In genomic region chr4:153850525-153851280, GRCh38 we compare ENCODE assay signal across 19 cellular contexts.
"Had no signal": no experiment of that assay in that cellular context is flagged by ENCODE, and none has a peak within 500 bp of the region (broad histone marks: within the 10 kb centered on the region; RNA-seq: fewer than 3 reads in every experiment).

No MANE protein-coding gene starts in this region.

- H3K4me3 Mint-ChIP-seq: activated B cell treated with CpG ODN at 0.5 μM for 24 hours; activated CD4-positive, alpha-beta memory T cell treated with anti-CD3 and anti-CD28 coated beads, Interleukin-2, amount 10 ng/mL, durations not matched to agents 7 days and 5 days; activated CD8-positive, alpha-beta memory T cell treated with anti-CD3 and anti-CD28 coated beads, Interleukin-2, amount 10 ng/mL, durations not matched to agents 7 days and 5 days; activated naive CD8-positive, alpha-beta T cell treated with anti-CD3 and anti-CD28 coated beads, Interleukin-2, amount 10 ng/mL, durations not matched to agents 7 days and 5 days; activated T-helper 17 cell treated with anti-CD3 and anti-CD28 coated beads, Interleukin-2, amount 50 U/mL, for 72 hours; memory B cell; naive thymus-derived CD8-positive, alpha-beta T cell; stimulated activated naive B cell treated with anti-CD40 and anti-IgM and Interleukin-4, amounts not matched to agents 10 μg/mL and 1 μg/mL and 100 μg/mL, for 72 hours; T-helper 2 cell treated with Interferon-gamma antibody and Interleukin-4, amounts not matched to agents 5 μg/mL and 100 μg/mL, for 36 hours had no signal

- H3K4me3 ChIP-seq: thyroid gland had no signal

- DNase-seq: activated B cell treated with CpG ODN at 0.5 μM for 24 hours; activated CD4-positive, alpha-beta memory T cell treated with anti-CD3 and anti-CD28 coated beads, Interleukin-2, amount 10 ng/mL, durations not matched to agents 7 days and 5 days; activated CD4-positive, alpha-beta T cell treated with anti-CD3 and anti-CD28 coated beads for 4 hours; activated CD8-positive, alpha-beta memory T cell treated with anti-CD3 and anti-CD28 coated beads, Interleukin-2, amount 10 ng/mL, durations not matched to agents 7 days and 5 days; activated naive CD4-positive, alpha-beta T cell treated with Interleukin-2 at 50 U/mL for 16 hours; activated naive CD8-positive, alpha-beta T cell treated with anti-CD3 and anti-CD28 coated beads, Interleukin-2, amount 10 ng/mL, durations not matched to agents 7 days and 5 days; anterior cingulate cortex; cerebellar nuclear complex; cortex of kidney; erythroblast; head of caudate nucleus; naive thymus-derived CD8-positive, alpha-beta T cell; nucleus accumbens; posterior cingulate gyrus; stimulated activated naive B cell treated with anti-CD40 and anti-IgM and Interleukin-4, amounts not matched to agents 10 μg/mL and 1 μg/mL and 100 μg/mL, for 72 hours; thyroid gland had no signal

- ATAC-seq: activated CD8-positive, alpha-beta memory T cell treated with anti-CD3 and anti-CD28 coated beads, Interleukin-2, amount 10 ng/mL, durations not matched to agents 7 days and 5 days; activated T-helper 17 cell treated with anti-CD3 and anti-CD28 coated beads, Interleukin-2, amount 50 U/mL, for 72 hours; naive thymus-derived CD8-positive, alpha-beta T cell; stimulated activated naive B cell treated with anti-CD40 and anti-IgM and Interleukin-4, amounts not matched to agents 10 μg/mL and 1 μg/mL and 100 μg/mL, for 72 hours had no signal

- H3K4me1 ChIP-seq: thyroid gland had no signal

- H3K4me1 Mint-ChIP-seq: activated B cell treated with CpG ODN at 0.5 μM for 24 hours; activated CD4-positive, alpha-beta memory T cell treated with anti-CD3 and anti-CD28 coated beads, Interleukin-2, amount 10 ng/mL, durations not matched to agents 7 days and 5 days; activated CD8-positive, alpha-beta memory T cell treated with anti-CD3 and anti-CD28 coated beads, Interleukin-2, amount 10 ng/mL, durations not matched to agents 7 days and 5 days; activated naive CD8-positive, alpha-beta T cell treated with anti-CD3 and anti-CD28 coated beads, Interleukin-2, amount 10 ng/mL, durations not matched to agents 7 days and 5 days; activated T-helper 17 cell treated with anti-CD3 and anti-CD28 coated beads, Interleukin-2, amount 50 U/mL, for 72 hours; memory B cell; naive thymus-derived CD8-positive, alpha-beta T cell; stimulated activated naive B cell treated with anti-CD40 and anti-IgM and Interleukin-4, amounts not matched to agents 10 μg/mL and 1 μg/mL and 100 μg/mL, for 72 hours had no signal

- H3K9me3 Mint-ChIP-seq: activated CD4-positive, alpha-beta memory T cell treated with anti-CD3 and anti-CD28 coated beads, Interleukin-2, amount 10 ng/mL, durations not matched to agents 7 days and 5 days; activated T-helper 17 cell treated with anti-CD3 and anti-CD28 coated beads, Interleukin-2, amount 50 U/mL, for 72 hours; T-helper 2 cell treated with Interferon-gamma antibody and Interleukin-4, amounts not matched to agents 5 μg/mL and 100 μg/mL, for 36 hours had no signal

- H3K36me3 ChIP-seq: thyroid gland had no signal

- H3K27me3 ChIP-seq: thyroid gland had no signal

- H3K9me3 ChIP-seq: thyroid gland had no signal

- H3K36me3 Mint-ChIP-seq: activated CD8-positive, alpha-beta memory T cell treated with anti-CD3 and anti-CD28 coated beads, Interleukin-2, amount 10 ng/mL, durations not matched to agents 7 days and 5 days; activated naive CD8-positive, alpha-beta T cell treated with anti-CD3 and anti-CD28 coated beads, Interleukin-2, amount 10 ng/mL, durations not matched to agents 7 days and 5 days; memory B cell; stimulated activated naive B cell treated with anti-CD40 and anti-IgM and Interleukin-4, amounts not matched to agents 10 μg/mL and 1 μg/mL and 100 μg/mL, for 72 hours had no signal

- H3K27me3 Mint-ChIP-seq: activated CD8-positive, alpha-beta memory T cell treated with anti-CD3 and anti-CD28 coated beads, Interleukin-2, amount 10 ng/mL, durations not matched to agents 7 days and 5 days had no signal

- H3K27ac ChIP-seq: thyroid gland had no signal

- H3K27ac Mint-ChIP-seq: activated B cell treated with CpG ODN at 0.5 μM for 24 hours; activated CD4-positive, alpha-beta memory T cell treated with anti-CD3 and anti-CD28 coated beads, Interleukin-2, amount 10 ng/mL, durations not matched to agents 7 days and 5 days; activated CD8-positive, alpha-beta memory T cell treated with anti-CD3 and anti-CD28 coated beads, Interleukin-2, amount 10 ng/mL, durations not matched to agents 7 days and 5 days; activated naive CD8-positive, alpha-beta T cell treated with anti-CD3 and anti-CD28 coated beads, Interleukin-2, amount 10 ng/mL, durations not matched to agents 7 days and 5 days; activated T-helper 17 cell treated with anti-CD3 and anti-CD28 coated beads, Interleukin-2, amount 50 U/mL, for 72 hours; memory B cell; naive thymus-derived CD8-positive, alpha-beta T cell; stimulated activated naive B cell treated with anti-CD40 and anti-IgM and Interleukin-4, amounts not matched to agents 10 μg/mL and 1 μg/mL and 100 μg/mL, for 72 hours; T-helper 2 cell treated with Interferon-gamma antibody and Interleukin-4, amounts not matched to agents 5 μg/mL and 100 μg/mL, for 36 hours had no signal
